2 cellular contexts compared by ENCODE assay signal in genomic region chr3:140199008-140199407, GRCh38.
TF ChIP-seq lines count a peak whose summit lies in the region.

No MANE protein-coding gene starts in this region.

TF ChIP-seq in HEK293, 187 proteins besides CTCF, POLR2A, EP300 and RAD21 (continued from another document):
- no peak for TF ChIP-seq ZBTB11 (tag by site-specific recombination; conservative IDR thresholded peaks at IDR 0.05; ENCODE audit: low read depth)
- no peak for TF ChIP-seq ZNF140 (tag by site-specific recombination; IDR thresholded peaks at IDR 0.05)
- TF ChIP-seq, protein P1, sequence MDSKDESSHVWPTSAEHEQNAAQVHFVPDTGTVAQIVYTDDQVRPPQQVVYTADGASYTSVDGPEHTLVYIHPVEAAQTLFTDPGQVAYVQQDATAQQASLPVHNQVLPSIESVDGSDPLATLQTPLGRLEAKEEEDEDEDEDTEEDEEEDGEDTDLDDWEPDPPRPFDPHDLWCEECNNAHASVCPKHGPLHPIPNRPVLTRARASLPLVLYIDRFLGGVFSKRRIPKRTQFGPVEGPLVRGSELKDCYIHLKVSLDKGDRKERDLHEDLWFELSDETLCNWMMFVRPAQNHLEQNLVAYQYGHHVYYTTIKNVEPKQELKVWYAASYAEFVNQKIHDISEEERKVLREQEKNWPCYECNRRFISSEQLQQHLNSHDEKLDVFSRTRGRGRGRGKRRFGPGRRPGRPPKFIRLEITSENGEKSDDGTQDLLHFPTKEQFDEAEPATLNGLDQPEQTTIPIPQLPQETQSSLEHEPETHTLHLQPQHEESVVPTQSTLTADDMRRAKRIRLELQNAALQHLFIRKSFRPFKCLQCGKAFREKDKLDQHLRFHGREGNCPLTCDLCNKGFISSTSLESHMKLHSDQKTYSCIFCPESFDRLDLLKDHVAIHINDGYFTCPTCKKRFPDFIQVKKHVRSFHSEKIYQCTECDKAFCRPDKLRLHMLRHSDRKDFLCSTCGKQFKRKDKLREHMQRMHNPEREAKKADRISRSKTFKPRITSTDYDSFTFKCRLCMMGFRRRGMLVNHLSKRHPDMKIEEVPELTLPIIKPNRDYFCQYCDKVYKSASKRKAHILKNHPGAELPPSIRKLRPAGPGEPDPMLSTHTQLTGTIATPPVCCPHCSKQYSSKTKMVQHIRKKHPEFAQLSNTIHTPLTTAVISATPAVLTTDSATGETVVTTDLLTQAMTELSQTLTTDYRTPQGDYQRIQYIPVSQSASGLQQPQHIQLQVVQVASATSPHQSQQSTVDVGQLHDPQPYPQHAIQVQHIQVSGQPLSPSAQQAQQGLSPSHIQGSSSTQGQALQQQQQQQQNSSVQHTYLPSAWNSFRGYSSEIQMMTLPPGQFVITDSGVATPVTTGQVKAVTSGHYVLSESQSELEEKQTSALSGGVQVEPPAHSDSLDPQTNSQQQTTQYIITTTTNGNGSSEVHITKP (tag by site-specific recombination; IDR thresholded peaks at IDR 0.05) = peak; percentile 92
- peak; percentile 28; the same call in 1 of the 2 replicates for TF ChIP-seq ZNF660 (tag by site-specific recombination; IDR thresholded peaks at IDR 0.05)
- TF ChIP-seq KLF16 (tag by site-specific recombination; IDR thresholded peaks at IDR 0.05) = no peak
- TF ChIP-seq, protein P2, sequence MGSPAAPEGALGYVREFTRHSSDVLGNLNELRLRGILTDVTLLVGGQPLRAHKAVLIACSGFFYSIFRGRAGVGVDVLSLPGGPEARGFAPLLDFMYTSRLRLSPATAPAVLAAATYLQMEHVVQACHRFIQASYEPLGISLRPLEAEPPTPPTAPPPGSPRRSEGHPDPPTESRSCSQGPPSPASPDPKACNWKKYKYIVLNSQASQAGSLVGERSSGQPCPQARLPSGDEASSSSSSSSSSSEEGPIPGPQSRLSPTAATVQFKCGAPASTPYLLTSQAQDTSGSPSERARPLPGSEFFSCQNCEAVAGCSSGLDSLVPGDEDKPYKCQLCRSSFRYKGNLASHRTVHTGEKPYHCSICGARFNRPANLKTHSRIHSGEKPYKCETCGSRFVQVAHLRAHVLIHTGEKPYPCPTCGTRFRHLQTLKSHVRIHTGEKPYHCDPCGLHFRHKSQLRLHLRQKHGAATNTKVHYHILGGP (tag by site-specific recombination; IDR thresholded peaks at IDR 0.05) = no peak
- 0 out of 2 replicates have a peak, but pooled peaks have one; percentile 25 for TF ChIP-seq ZNF518A (tag by site-specific recombination; conservative IDR thresholded peaks at IDR 0.05; ENCODE audit: low read depth)

TF ChIP-seq in K562, 482 proteins besides CTCF, POLR2A, EP300 and RAD21 (continued from another document and continues in another):
- no peak for TF ChIP-seq THAP12 (CRISPR knock-in tag; IDR thresholded peaks at IDR 0.05)
- no peak for TF ChIP-seq PRPF4 (IDR thresholded peaks at IDR 0.05; ENCODE audit: insufficient read depth, low read depth, low read length, poor library complexity, severe bottlenecking)
- TF ChIP-seq NCOR1 (IDR thresholded peaks at IDR 0.05) = no peak
- TF ChIP-seq, protein P3, sequence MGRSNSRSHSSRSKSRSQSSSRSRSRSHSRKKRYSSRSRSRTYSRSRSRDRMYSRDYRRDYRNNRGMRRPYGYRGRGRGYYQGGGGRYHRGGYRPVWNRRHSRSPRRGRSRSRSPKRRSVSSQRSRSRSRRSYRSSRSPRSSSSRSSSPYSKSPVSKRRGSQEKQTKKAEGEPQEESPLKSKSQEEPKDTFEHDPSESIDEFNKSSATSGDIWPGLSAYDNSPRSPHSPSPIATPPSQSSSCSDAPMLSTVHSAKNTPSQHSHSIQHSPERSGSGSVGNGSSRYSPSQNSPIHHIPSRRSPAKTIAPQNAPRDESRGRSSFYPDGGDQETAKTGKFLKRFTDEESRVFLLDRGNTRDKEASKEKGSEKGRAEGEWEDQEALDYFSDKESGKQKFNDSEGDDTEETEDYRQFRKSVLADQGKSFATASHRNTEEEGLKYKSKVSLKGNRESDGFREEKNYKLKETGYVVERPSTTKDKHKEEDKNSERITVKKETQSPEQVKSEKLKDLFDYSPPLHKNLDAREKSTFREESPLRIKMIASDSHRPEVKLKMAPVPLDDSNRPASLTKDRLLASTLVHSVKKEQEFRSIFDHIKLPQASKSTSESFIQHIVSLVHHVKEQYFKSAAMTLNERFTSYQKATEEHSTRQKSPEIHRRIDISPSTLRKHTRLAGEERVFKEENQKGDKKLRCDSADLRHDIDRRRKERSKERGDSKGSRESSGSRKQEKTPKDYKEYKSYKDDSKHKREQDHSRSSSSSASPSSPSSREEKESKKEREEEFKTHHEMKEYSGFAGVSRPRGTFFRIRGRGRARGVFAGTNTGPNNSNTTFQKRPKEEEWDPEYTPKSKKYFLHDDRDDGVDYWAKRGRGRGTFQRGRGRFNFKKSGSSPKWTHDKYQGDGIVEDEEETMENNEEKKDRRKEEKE (IDR thresholded peaks at IDR 0.05; ENCODE audit: borderline replicate concordance in 1 of 2, control insufficient read depth in 1 of 2, low read depth in 2 of 2, low read length in 1 of 2) = no peak
- TF ChIP-seq, protein P1 (IDR thresholded peaks at IDR 0.05; ENCODE audit: partially characterized antibody) = peak; percentile 57
- TF ChIP-seq ZNF212 (CRISPR knock-in tag; IDR thresholded peaks at IDR 0.05) = no peak
- TF ChIP-seq ATF4 (CRISPR knock-in tag; IDR thresholded peaks at IDR 0.05) = peak; percentile 96
- TF ChIP-seq ARID3B (CRISPR knock-in tag; IDR thresholded peaks at IDR 0.05; ENCODE audit: borderline replicate concordance) = no peak
- TF ChIP-seq HIVEP1 (CRISPR knock-in tag; IDR thresholded peaks at IDR 0.05) = peak; percentile 86; the same call in 1 of the 2 replicates
- TF ChIP-seq FOXK2 (conservative IDR thresholded peaks at IDR 0.05 in 1 of 2, IDR thresholded peaks at IDR 0.05 in 1 of 2; ENCODE audit: low read depth in 2 of 2) = no peak
- TF ChIP-seq CBFB (CRISPR knock-in tag; IDR thresholded peaks at IDR 0.05) = no peak
